15 cellular contexts compared by ENCODE assay signal in genomic region chr18:49139726-49140125, GRCh38.
"Had no signal": no experiment of that assay in that cellular context is flagged by ENCODE, and none has a peak within 500 bp of the region (broad histone marks: within the 10 kb centered on the region; RNA-seq: fewer than 3 reads in every experiment).

No MANE protein-coding gene starts in this region.

- H3K27me3 ChIP-seq: body of pancreas, tibial artery, uterus had no signal

- ATAC-seq: body of pancreas; stimulated activated naive B cell treated with anti-CD40 and anti-IgM and Interleukin-4, amounts not matched to agents 10 μg/mL and 1 μg/mL and 100 μg/mL, for 72 hours had no signal

- DNase-seq: activated CD4-positive, alpha-beta T cell treated with anti-CD3 and anti-CD28 coated beads, Interleukin-2, amount 10 ng/mL, durations not matched to agents 7 days and 5 days; activated CD4-positive, CD25-positive, alpha-beta regulatory T cell; activated CD8-positive, alpha-beta memory T cell treated with anti-CD3 and anti-CD28 coated beads, Interleukin-2, amount 50 U/mL, for 48 hours; activated naive CD8-positive, alpha-beta T cell treated with anti-CD3 and anti-CD28 coated beads for 36 hours; amygdala; body of pancreas; caudate nucleus; naive B cell; posterior cingulate gyrus; retina; stimulated activated CD4-positive, alpha-beta T cell treated with anti-CD3 and anti-CD28 coated beads, Interleukin-2, amount 100 ng/mL, for 48 hours; stimulated activated naive B cell treated with anti-CD40 and anti-IgM and Interleukin-4, amounts not matched to agents 10 μg/mL and 1 μg/mL and 100 μg/mL, for 72 hours; tibial artery; uterus had no signal

- H3K27me3 Mint-ChIP-seq: activated CD4-positive, alpha-beta T cell treated with anti-CD3 and anti-CD28 coated beads, Interleukin-2, amount 10 ng/mL, durations not matched to agents 7 days and 5 days; activated naive CD8-positive, alpha-beta T cell treated with anti-CD3 and anti-CD28 coated beads for 36 hours; naive B cell; stimulated activated naive B cell treated with anti-CD40 and anti-IgM and Interleukin-4, amounts not matched to agents 10 μg/mL and 1 μg/mL and 100 μg/mL, for 72 hours had no signal

- H3K9me3 Mint-ChIP-seq: activated CD4-positive, alpha-beta T cell treated with anti-CD3 and anti-CD28 coated beads, Interleukin-2, amount 10 ng/mL, durations not matched to agents 7 days and 5 days; activated naive CD8-positive, alpha-beta T cell treated with anti-CD3 and anti-CD28 coated beads for 36 hours; naive B cell; stimulated activated naive B cell treated with anti-CD40 and anti-IgM and Interleukin-4, amounts not matched to agents 10 μg/mL and 1 μg/mL and 100 μg/mL, for 72 hours had no signal

- H3K9me3 ChIP-seq: body of pancreas, tibial artery, uterus had no signal

- H3K4me3 Mint-ChIP-seq: activated CD4-positive, alpha-beta T cell treated with anti-CD3 and anti-CD28 coated beads, Interleukin-2, amount 10 ng/mL, durations not matched to agents 7 days and 5 days; activated naive CD8-positive, alpha-beta T cell treated with anti-CD3 and anti-CD28 coated beads for 36 hours; activated T-helper 1 cell treated with anti-CD3 and anti-CD28 coated beads, Interleukin-12 subunit alpha, Interleukin-12 subunit beta, Interleukin-2, Interleukin-4 antibody, amounts not matched to agents 30 ng/mL and 10 ng/mL and 1 ng/mL, durations not matched to agents 14 hours and 24 hours and 36 hours; naive B cell; stimulated activated naive B cell treated with anti-CD40 and anti-IgM and Interleukin-4, amounts not matched to agents 10 μg/mL and 1 μg/mL and 100 μg/mL, for 72 hours had no signal

- H3K4me1 ChIP-seq: body of pancreas, uterus had no signal

- H3K27ac ChIP-seq: body of pancreas, tibial artery, uterus had no signal

- H3K27ac Mint-ChIP-seq: activated CD4-positive, alpha-beta T cell treated with anti-CD3 and anti-CD28 coated beads, Interleukin-2, amount 10 ng/mL, durations not matched to agents 7 days and 5 days; activated naive CD8-positive, alpha-beta T cell treated with anti-CD3 and anti-CD28 coated beads for 36 hours; activated T-helper 1 cell treated with anti-CD3 and anti-CD28 coated beads, Interleukin-12 subunit alpha, Interleukin-12 subunit beta, Interleukin-2, Interleukin-4 antibody, amounts not matched to agents 30 ng/mL and 10 ng/mL and 1 ng/mL, durations not matched to agents 14 hours and 24 hours and 36 hours; stimulated activated naive B cell treated with anti-CD40 and anti-IgM and Interleukin-4, amounts not matched to agents 10 μg/mL and 1 μg/mL and 100 μg/mL, for 72 hours had no signal

- H3K4me3 ChIP-seq: body of pancreas, tibial artery, uterus had no signal

- H3K4me1 Mint-ChIP-seq: activated CD4-positive, alpha-beta T cell treated with anti-CD3 and anti-CD28 coated beads, Interleukin-2, amount 10 ng/mL, durations not matched to agents 7 days and 5 days; activated naive CD8-positive, alpha-beta T cell treated with anti-CD3 and anti-CD28 coated beads for 36 hours; naive B cell; stimulated activated naive B cell treated with anti-CD40 and anti-IgM and Interleukin-4, amounts not matched to agents 10 μg/mL and 1 μg/mL and 100 μg/mL, for 72 hours had no signal

- H3K36me3 ChIP-seq: tibial artery, uterus had no signal
